Comparison of ENCODE assay signal across 1 cellular context in genomic region chr1:32142446-32143301, GRCh38.
TF ChIP-seq lines count a peak whose summit lies in the region.

No MANE protein-coding gene starts in this region.

TF ChIP-seq in HepG2, 621 proteins besides CTCF, POLR2A, EP300 and RAD21 (continued from another document):
- TF ChIP-seq, protein P1, sequence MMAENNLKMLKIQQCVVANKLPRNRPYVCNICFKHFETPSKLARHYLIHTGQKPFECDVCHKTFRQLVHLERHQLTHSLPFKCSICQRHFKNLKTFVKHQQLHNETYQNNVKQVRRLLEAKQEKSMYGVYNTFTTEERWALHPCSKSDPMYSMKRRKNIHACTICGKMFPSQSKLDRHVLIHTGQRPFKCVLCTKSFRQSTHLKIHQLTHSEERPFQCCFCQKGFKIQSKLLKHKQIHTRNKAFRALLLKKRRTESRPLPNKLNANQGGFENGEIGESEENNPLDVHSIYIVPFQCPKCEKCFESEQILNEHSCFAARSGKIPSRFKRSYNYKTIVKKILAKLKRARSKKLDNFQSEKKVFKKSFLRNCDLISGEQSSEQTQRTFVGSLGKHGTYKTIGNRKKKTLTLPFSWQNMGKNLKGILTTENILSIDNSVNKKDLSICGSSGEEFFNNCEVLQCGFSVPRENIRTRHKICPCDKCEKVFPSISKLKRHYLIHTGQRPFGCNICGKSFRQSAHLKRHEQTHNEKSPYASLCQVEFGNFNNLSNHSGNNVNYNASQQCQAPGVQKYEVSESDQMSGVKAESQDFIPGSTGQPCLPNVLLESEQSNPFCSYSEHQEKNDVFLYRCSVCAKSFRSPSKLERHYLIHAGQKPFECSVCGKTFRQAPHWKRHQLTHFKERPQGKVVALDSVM (CRISPR knock-in tag; IDR thresholded peaks at IDR 0.05): peak; percentile 81; the same call in 1 of the 2 replicates
- TF ChIP-seq ZNF782 (CRISPR knock-in tag; IDR thresholded peaks at IDR 0.05; ENCODE audit: borderline replicate concordance) (no peak), ZNF710 (CRISPR knock-in tag; IDR thresholded peaks at IDR 0.05; ENCODE audit: borderline replicate concordance) (no peak), ZNF816 (CRISPR knock-in tag; IDR thresholded peaks at IDR 0.05; ENCODE audit: borderline replicate concordance) (no peak), PHF8 (CRISPR knock-in tag; IDR thresholded peaks at IDR 0.05) (no peak), SNRNP70 (IDR thresholded peaks at IDR 0.05; ENCODE audit: low read depth, low read length) (no peak), FOXO1 (CRISPR knock-in tag; IDR thresholded peaks at IDR 0.05) (no peak), RFX1 (IDR thresholded peaks at IDR 0.05) (peak; percentile 69), ZMAT5 (CRISPR knock-in tag; IDR thresholded peaks at IDR 0.05; ENCODE audit: borderline replicate concordance, low read depth) (no peak), ZBTB42 (CRISPR knock-in tag; IDR thresholded peaks at IDR 0.05) (peak; percentile 86; the same call in 1 of the 2 replicates), RFX3 (CRISPR knock-in tag; IDR thresholded peaks at IDR 0.05) (peak; percentile 79), ZNF891 (CRISPR knock-in tag; IDR thresholded peaks at IDR 0.05) (0 out of 2 replicates have a peak, but pooled peaks have one; percentile 29), ZNF75D (CRISPR knock-in tag; IDR thresholded peaks at IDR 0.05; ENCODE audit: borderline replicate concordance) (no peak), POLR2AphosphoS2 (IDR thresholded peaks at IDR 0.05; ENCODE audit: low read depth, low read length) (no peak), SMC3 (IDR thresholded peaks at IDR 0.05; ENCODE audit: low read length) (no peak), NFYC (CRISPR knock-in tag; IDR thresholded peaks at IDR 0.05) (no peak), SIN3A (IDR thresholded peaks at IDR 0.05; ENCODE audit: borderline replicate concordance, low read depth, low read length) (peak; percentile 69; the same call in 1 of the 2 replicates), ARID5B (CRISPR knock-in tag; IDR thresholded peaks at IDR 0.05) (peak; percentile 25; the same call in 1 of the 2 replicates), BORCS8-MEF2B (CRISPR knock-in tag; IDR thresholded peaks at IDR 0.05) (no peak), ZNF598 (CRISPR knock-in tag; IDR thresholded peaks at IDR 0.05; ENCODE audit: borderline replicate concordance) (no peak), RBFOX2 (IDR thresholded peaks at IDR 0.05; ENCODE audit: low read depth, low read length) (no peak), ZNF768 (CRISPR knock-in tag; IDR thresholded peaks at IDR 0.05) (no peak), CREBL2 (CRISPR knock-in tag; IDR thresholded peaks at IDR 0.05; ENCODE audit: borderline replicate concordance) (no peak), CENPT (CRISPR knock-in tag; IDR thresholded peaks at IDR 0.05; ENCODE audit: low read depth) (no peak), ZSCAN21 (CRISPR knock-in tag; IDR thresholded peaks at IDR 0.05; ENCODE audit: borderline replicate concordance) (no peak), ZNF10 (CRISPR knock-in tag; IDR thresholded peaks at IDR 0.05; ENCODE audit: borderline replicate concordance, low read depth) (no peak), SOX5 (CRISPR knock-in tag; IDR thresholded peaks at IDR 0.05; ENCODE audit: borderline replicate concordance) (no peak), SSRP1 (CRISPR knock-in tag; IDR thresholded peaks at IDR 0.05) (no peak), MTF1 (CRISPR knock-in tag; IDR thresholded peaks at IDR 0.05) (no peak), CSRNP2 (CRISPR knock-in tag; conservative IDR thresholded peaks at IDR 0.05; ENCODE audit: low read depth) (no peak), ZNF543 (CRISPR knock-in tag; IDR thresholded peaks at IDR 0.05) (no peak), PHF5A (CRISPR knock-in tag; IDR thresholded peaks at IDR 0.05; ENCODE audit: low read depth, unreplicated experiment) (no peak), ATF7-NPFF (CRISPR knock-in tag; IDR thresholded peaks at IDR 0.05; ENCODE audit: low read depth) (no peak), RAD51 (IDR thresholded peaks at IDR 0.05; ENCODE audit: borderline replicate concordance) (no peak), ZNF597 (CRISPR knock-in tag; IDR thresholded peaks at IDR 0.05) (no peak), ZNF557 (CRISPR knock-in tag; IDR thresholded peaks at IDR 0.05) (no peak), RORA (CRISPR knock-in tag; IDR thresholded peaks at IDR 0.05) (no peak)
- TF ChIP-seq, protein P2, sequence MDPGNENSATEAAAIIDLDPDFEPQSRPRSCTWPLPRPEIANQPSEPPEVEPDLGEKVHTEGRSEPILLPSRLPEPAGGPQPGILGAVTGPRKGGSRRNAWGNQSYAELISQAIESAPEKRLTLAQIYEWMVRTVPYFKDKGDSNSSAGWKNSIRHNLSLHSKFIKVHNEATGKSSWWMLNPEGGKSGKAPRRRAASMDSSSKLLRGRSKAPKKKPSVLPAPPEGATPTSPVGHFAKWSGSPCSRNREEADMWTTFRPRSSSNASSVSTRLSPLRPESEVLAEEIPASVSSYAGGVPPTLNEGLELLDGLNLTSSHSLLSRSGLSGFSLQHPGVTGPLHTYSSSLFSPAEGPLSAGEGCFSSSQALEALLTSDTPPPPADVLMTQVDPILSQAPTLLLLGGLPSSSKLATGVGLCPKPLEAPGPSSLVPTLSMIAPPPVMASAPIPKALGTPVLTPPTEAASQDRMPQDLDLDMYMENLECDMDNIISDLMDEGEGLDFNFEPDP (CRISPR knock-in tag; conservative IDR thresholded peaks at IDR 0.05): no peak
- TF ChIP-seq, protein P3, sequence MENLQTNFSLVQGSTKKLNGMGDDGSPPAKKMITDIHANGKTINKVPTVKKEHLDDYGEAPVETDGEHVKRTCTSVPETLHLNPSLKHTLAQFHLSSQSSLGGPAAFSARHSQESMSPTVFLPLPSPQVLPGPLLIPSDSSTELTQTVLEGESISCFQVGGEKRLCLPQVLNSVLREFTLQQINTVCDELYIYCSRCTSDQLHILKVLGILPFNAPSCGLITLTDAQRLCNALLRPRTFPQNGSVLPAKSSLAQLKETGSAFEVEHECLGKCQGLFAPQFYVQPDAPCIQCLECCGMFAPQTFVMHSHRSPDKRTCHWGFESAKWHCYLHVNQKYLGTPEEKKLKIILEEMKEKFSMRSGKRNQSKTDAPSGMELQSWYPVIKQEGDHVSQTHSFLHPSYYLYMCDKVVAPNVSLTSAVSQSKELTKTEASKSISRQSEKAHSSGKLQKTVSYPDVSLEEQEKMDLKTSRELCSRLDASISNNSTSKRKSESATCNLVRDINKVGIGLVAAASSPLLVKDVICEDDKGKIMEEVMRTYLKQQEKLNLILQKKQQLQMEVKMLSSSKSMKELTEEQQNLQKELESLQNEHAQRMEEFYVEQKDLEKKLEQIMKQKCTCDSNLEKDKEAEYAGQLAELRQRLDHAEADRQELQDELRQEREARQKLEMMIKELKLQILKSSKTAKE (CRISPR knock-in tag; IDR thresholded peaks at IDR 0.05; ENCODE audit: borderline replicate concordance): no peak
- TF ChIP-seq, protein P4, sequence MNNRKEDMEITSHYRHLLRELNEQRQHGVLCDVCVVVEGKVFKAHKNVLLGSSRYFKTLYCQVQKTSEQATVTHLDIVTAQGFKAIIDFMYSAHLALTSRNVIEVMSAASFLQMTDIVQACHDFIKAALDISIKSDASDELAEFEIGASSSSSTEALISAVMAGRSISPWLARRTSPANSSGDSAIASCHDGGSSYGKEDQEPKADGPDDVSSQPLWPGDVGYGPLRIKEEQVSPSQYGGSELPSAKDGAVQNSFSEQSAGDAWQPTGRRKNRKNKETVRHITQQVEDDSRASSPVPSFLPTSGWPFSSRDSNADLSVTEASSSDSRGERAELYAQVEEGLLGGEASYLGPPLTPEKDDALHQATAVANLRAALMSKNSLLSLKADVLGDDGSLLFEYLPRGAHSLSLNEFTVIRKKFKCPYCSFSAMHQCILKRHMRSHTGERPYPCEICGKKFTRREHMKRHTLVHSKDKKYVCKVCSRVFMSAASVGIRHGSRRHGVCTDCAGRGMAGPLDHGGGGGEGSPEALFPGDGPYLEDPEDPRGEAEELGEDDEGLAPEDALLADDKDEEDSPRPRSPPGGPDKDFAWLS (CRISPR knock-in tag; IDR thresholded peaks at IDR 0.05; ENCODE audit: borderline replicate concordance): no peak
TF ChIP-seq in HepG2: peak in this region for 14.
